In the genomic region with DNA sequence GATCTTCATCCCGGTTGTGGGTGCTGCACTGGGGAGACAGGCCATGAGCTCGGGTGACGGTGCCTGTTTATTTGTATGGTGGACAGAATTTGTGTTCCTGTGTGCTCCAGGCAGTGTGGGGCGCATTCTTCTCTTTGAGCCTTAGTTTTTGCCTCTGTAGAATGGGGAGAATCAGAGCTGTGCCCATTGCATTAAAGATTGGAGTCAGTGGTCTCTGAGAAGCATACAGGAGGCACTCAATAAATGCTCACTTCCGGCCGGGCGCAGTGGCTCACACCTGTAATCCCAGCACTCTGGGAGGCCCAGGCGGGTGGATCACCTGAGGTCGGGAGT, we compare ENCODE assay signal across 16 cellular contexts. TPM values are rescaled to one million over a fixed set of nuclear protein-coding genes. Genes with fewer than 3 reads are reported as not detected.
A peak's percentile ranks its signal among the peaks of the same experiment; 100 is the strongest.
DNase-seq lines count a peak whose midpoint lies in the region; ATAC-seq and TF ChIP-seq lines count a peak whose summit lies in the region.
"Had no signal": no experiment of that assay in that cellular context is flagged by ENCODE, and none has a peak within 500 bp of the region (broad histone marks: within the 10 kb centered on the region; RNA-seq: fewer than 3 reads in every experiment).

No MANE protein-coding gene starts in this region.

- no peak for TF ChIP-seq CTCF in heart right ventricle (IDR thresholded peaks at IDR 0.05)
- no peak for TF ChIP-seq CTCF in sigmoid colon (IDR thresholded peaks at IDR 0.05)
- no peak for TF ChIP-seq CTCF in vagina (IDR thresholded peaks at IDR 0.05)
- no peak for TF ChIP-seq CTCF in GM10266 (IDR thresholded peaks at IDR 0.05; ENCODE audit: control insufficient read depth, insufficient read depth, low read depth, missing control alignments)

- H3K27ac ChIP-seq in heart right ventricle (peak overlapping the region in 8 of 10 donors; percentile 45 to 95 (median 83)), right cardiac atrium (ENCODE audit: low read length) (peak overlapping the region; percentile 1), sigmoid colon (peak overlapping the region; percentile 98 to 100 (median 100)), vagina (peak overlapping the region; percentile 97)

- no peak for TF ChIP-seq POLR2A in sigmoid colon (IDR thresholded peaks at IDR 0.05)
- TF ChIP-seq POLR2A in vagina (IDR thresholded peaks at IDR 0.05) = no peak

- DNase-seq in heart right ventricle = no peak
- no peak for DNase-seq in Right ventricle myocardium superior
- no peak for DNase-seq in right cardiac atrium
- no peak for DNase-seq in sigmoid colon
- no peak for DNase-seq in vagina (ENCODE audit: extremely low spot score in 2 of 2)
- DNase-seq in ACHN = no peak
- no peak for DNase-seq in activated CD4-positive, CD25-positive, alpha-beta regulatory T cell (lab: John Stamatoyannopoulos, UW)
- DNase-seq in GM10266 (ENCODE audit: extremely low spot score) = no peak
- DNase-seq: activated CD4-positive, alpha-beta T cell treated with anti-CD3 and anti-CD28 coated beads, Interleukin-2, amount 50 U/mL, for 4 hours; activated T-cell treated with anti-CD3 and anti-CD28 coated beads, Interleukin-2, amount 50 U/mL, for 72 hours; cortex of kidney; GF-D8; Kasumi-1; NCI-H1436 treated with DMSO at 0.1 percent for 48 hours; stimulated activated naive CD4-positive, alpha-beta T cell had no signal

- H3K27me3 ChIP-seq in heart right ventricle = no peaks in the 10 kb centered on the region
- H3K27me3 ChIP-seq in right cardiac atrium (ENCODE audit: control insufficient read depth, insufficient read depth) = no peaks in the 10 kb centered on the region
- no peaks in the 10 kb centered on the region for H3K27me3 ChIP-seq in sigmoid colon
- H3K27me3 ChIP-seq in vagina = no peaks in the 10 kb centered on the region

- WGBS in heart right ventricle, 2 donors = 91 to 92% methylated on average over 9 of the region's 9 CpGs
- WGBS in right cardiac atrium = 91% methylated on average over 9 of the region's 9 CpGs
- WGBS in sigmoid colon, 2 donors = 87 to 91% methylated on average over 9 of the region's 9 CpGs

- no peaks in the 10 kb centered on the region for H3K9me3 ChIP-seq in heart right ventricle
- no peaks in the 10 kb centered on the region for H3K9me3 ChIP-seq in right cardiac atrium (ENCODE audit: control insufficient read depth, low read length)
- no peaks in the 10 kb centered on the region for H3K9me3 ChIP-seq in sigmoid colon
- no peaks in the 10 kb centered on the region for H3K9me3 ChIP-seq in vagina

- TF ChIP-seq EP300 in sigmoid colon (IDR thresholded peaks at IDR 0.05) = no peak

- peaks cover 0 to 31% (median 0%) of the 10 kb centered on the region in 9 donors for H3K36me3 ChIP-seq in heart right ventricle
- peaks cover 0 to 12% (median 6%) of the 10 kb centered on the region in 4 donors for H3K36me3 ChIP-seq in sigmoid colon
- H3K36me3 ChIP-seq in vagina = no peaks in the 10 kb centered on the region

- ATAC-seq in heart right ventricle = no peak
- ATAC-seq in Right ventricle myocardium superior (ENCODE audit: poor library complexity) = no peak
- ATAC-seq in right cardiac atrium = no peak
- ATAC-seq: activated T-cell treated with anti-CD3 and anti-CD28 coated beads, Interleukin-2, amount 50 U/mL, for 72 hours had no signal

- in situ Hi-C loops in ACHN (cut with HindIII; ENCODE audit: low pct_ligation_motif_present, low pct_unique_long_range_greater_than_20kb, low sequenced_read_pairs) = no loop called here

- H3K4me1 ChIP-seq in heart right ventricle (peaks cover 37 to 75% (median 61%) of the 10 kb centered on the region in 9 donors), right cardiac atrium (ENCODE audit: control insufficient read depth, insufficient read depth, low read length) (peaks cover 12% of the 10 kb centered on the region), sigmoid colon (peaks cover 0 to 82% (median 78%) of the 10 kb centered on the region in 4 donors), vagina (peaks cover 74% of the 10 kb centered on the region)

- intact Hi-C loops in heart right ventricle (cut with DNase I) (no loop called here), Right ventricle myocardium superior (cut with DNase I) (no loop called here), right cardiac atrium (cut with DNase I) (no loop called here), sigmoid colon (cut with DNase I) (no loop called here), vagina (cut with DNase I) (no loop called here)

- H3K4me3 ChIP-seq in heart right ventricle (no peak overlapping the region), right cardiac atrium (ENCODE audit: low read length) (no peak overlapping the region), sigmoid colon (peak overlapping the region in 1 of 4 donors; percentile 11), vagina (no peak overlapping the region)
- H3K4me3 ChIP-seq: smooth muscle cell had no signal

RNA-seq across cellular contexts. Expression of a gene that starts 23.0 kb away (rescaled TPM):
- 100 to 1,000 TPM; 132 to 217 (median 161) TPM for total RNA-seq in heart right ventricle
- 100 to 1,000 TPM in 1 of 2 donors, 10 to 100 TPM in 1; 52.3 to 147 TPM for polyA plus RNA-seq in heart right ventricle
- total RNA-seq in Right ventricle myocardium superior = 153 TPM
- 100 to 1,000 TPM; 175 to 223 (median 188) TPM for total RNA-seq in right cardiac atrium
- polyA plus RNA-seq in right cardiac atrium = 186 TPM
- total RNA-seq in sigmoid colon = 100 to 1,000 TPM in 1 of 4 donors, 10 to 100 TPM in 3; 63.2 to 114 (median 74.2) TPM
- polyA plus RNA-seq in sigmoid colon = 10 to 100 TPM in 2 of 3 donors, 1 to 10 TPM in 1; 9.0 to 45.7 (median 10.2) TPM
- total RNA-seq in vagina = 142 TPM

Comparison
In these comparisons a context has a peak if more than half of its experiments do, and no peak if none do; other contexts are left out.
1. H3K27ac ChIP-seq: peak in every context shown above with its lines; median percentile 100 in sigmoid colon; 97 in vagina; 83 in heart right ventricle; 1 in right cardiac atrium.